9 cellular contexts compared by ENCODE assay signal in the genomic region with DNA sequence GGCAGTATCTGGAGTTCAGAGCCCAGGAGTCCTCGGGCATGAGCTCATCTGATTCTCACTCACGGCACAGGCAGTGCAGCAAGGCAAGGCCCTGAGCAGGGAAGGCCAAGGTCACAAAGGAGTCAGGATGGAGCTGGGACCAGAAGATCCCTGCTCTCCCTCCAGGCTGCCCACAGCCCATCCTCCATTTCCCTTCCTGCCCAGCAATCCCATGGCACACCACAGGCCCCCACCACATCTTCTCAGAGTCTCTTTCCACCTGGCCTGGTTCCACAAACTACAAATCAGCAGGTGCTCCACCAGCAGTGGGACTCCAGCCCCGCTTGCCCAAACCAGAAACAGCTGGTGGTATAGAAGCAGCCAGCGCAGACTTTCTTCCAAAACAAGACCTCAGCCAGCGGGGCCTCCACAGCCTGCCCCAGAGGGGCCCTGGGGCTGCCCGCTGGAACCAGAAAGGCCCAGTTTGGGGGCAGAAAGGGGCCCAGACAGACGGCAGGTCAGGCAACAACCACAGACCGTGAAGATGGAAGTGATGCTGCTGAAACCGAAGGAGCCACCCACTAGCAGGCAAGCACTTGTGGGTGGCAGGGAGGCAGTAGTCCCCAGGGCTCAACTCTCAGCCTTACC. TPM values are rescaled to one million over a fixed set of nuclear protein-coding genes. Genes with fewer than 3 reads are reported as not detected.
A peak's percentile ranks its signal among the peaks of the same experiment; 100 is the strongest.
DNase-seq lines count a peak whose midpoint lies in the region; ATAC-seq, FAIRE-seq and TF ChIP-seq lines count a peak whose summit lies in the region.
"Had no signal": no experiment of that assay in that cellular context is flagged by ENCODE, and none has a peak within 500 bp of the region (broad histone marks: within the 10 kb centered on the region; RNA-seq: fewer than 3 reads in every experiment).

No MANE protein-coding gene starts in this region.

- H3K9ac ChIP-seq in OCI-LY1 (ENCODE audit: low read length) = peak overlapping the region; percentile 48; the same call in 1 of the 2 replicates

- H3K27ac ChIP-seq in OCI-LY1 (ENCODE audit: low read depth, low read length, poor library complexity, severe bottlenecking) (peak overlapping the region; percentile 94), right cardiac atrium (ENCODE audit: low read length) (peak overlapping the region; percentile 9), thoracic aorta (peak overlapping the region; percentile 62 to 70)

- TF ChIP-seq POLR2A in H54 (IDR thresholded peaks at IDR 0.05; ENCODE audit: low read depth, low read length) = no peak

- H3K4me3 ChIP-seq in OCI-LY1 (ENCODE audit: low read depth, low read length, poor library complexity, severe bottlenecking) (peak overlapping the region; percentile 17), right cardiac atrium (ENCODE audit: low read length) (no peak overlapping the region), thoracic aorta (peak overlapping the region; percentile 3)

- ATAC-seq in GM18861 (IDR thresholded peaks at IDR 0.05; ENCODE audit: unreplicated experiment) (peak; percentile 49), GM21786 (IDR thresholded peaks at IDR 0.05; ENCODE audit: unreplicated experiment) (peak; percentile 66), right cardiac atrium (peak; percentile 26 to 47), thoracic aorta (ENCODE audit: insufficient number of reproducible peaks, low FRiP score, low read depth) (no peak)

- TF ChIP-seq CTCF in OCI-LY1 (IDR thresholded peaks at IDR 0.05; ENCODE audit: low read length) (no peak), thoracic aorta (IDR thresholded peaks at IDR 0.05) (no peak)

- intact Hi-C loops in right cardiac atrium (cut with DNase I) = no loop called here

- H3K36me3 ChIP-seq in OCI-LY1 (ENCODE audit: insufficient read depth, low read length) (peaks cover 61% of the 10 kb centered on the region), thoracic aorta (no peaks in the 10 kb centered on the region)

- H4K20me1 ChIP-seq in OCI-LY1 (ENCODE audit: insufficient read depth, low read length) = no peaks in the 10 kb centered on the region

- no peak for FAIRE-seq in H54 (lab: Jason Lieb, UNC)
- no peak for FAIRE-seq in frontal cortex (lab: Jason Lieb, UNC)
- FAIRE-seq: keratinocyte had no signal

- H3F3A ChIP-seq in OCI-LY1 (ENCODE audit: insufficient read depth, low read length) = no peaks in the 10 kb centered on the region

- H3K9me2 ChIP-seq in OCI-LY1 (ENCODE audit: low read depth, low read length) = no peaks in the 10 kb centered on the region

- peaks cover 71% of the 10 kb centered on the region for H3K79me2 ChIP-seq in OCI-LY1 (ENCODE audit: insufficient read depth, low read length)

- peak overlapping the region; percentile 56 for H3K4me2 ChIP-seq in OCI-LY1 (ENCODE audit: low read length)

- WGBS in right cardiac atrium = 44% methylated on average over 9 of the region's 9 CpGs

- DNase-seq in right cardiac atrium (no peak), thoracic aorta (ENCODE audit: low spot score) (no peak), iPS-NIHi11 (ENCODE audit: low spot score) (no peak), H54 (ENCODE audit: insufficient read length, low spot score) (no peak), frontal cortex (ENCODE audit: low spot score in 2 of 2) (no peak)

- H2AFZ ChIP-seq in OCI-LY1 (ENCODE audit: low read length) = no peak overlapping the region

- H3K9me3 ChIP-seq in OCI-LY1 (ENCODE audit: low read length) (no peaks in the 10 kb centered on the region), right cardiac atrium (ENCODE audit: control insufficient read depth, low read length) (no peaks in the 10 kb centered on the region), thoracic aorta (no peaks in the 10 kb centered on the region)

- H3K27me3 ChIP-seq in OCI-LY1 (ENCODE audit: insufficient read depth, low read length) (no peaks in the 10 kb centered on the region), right cardiac atrium (ENCODE audit: control insufficient read depth, insufficient read depth) (no peaks in the 10 kb centered on the region), thoracic aorta (replicated peaks; ENCODE audit: insufficient read depth) (no peaks in the 10 kb centered on the region)

- peaks cover 90% of the 10 kb centered on the region for H3K4me1 ChIP-seq in OCI-LY1 (ENCODE audit: insufficient read depth, low read length, severe bottlenecking)
- peaks cover 52% of the 10 kb centered on the region for H3K4me1 ChIP-seq in right cardiac atrium (ENCODE audit: control insufficient read depth, insufficient read depth, low read length)
- H3K4me1 ChIP-seq in thoracic aorta (ENCODE audit: control insufficient read depth in 1 of 2, low read depth in 2 of 2) = peaks cover 46 to 81% of the 10 kb centered on the region in 2 donors

RNA-seq across cellular contexts. Expression of a gene that starts 12.2 kb away (rescaled TPM):
- total RNA-seq in right cardiac atrium (10 to 100 TPM; 77.0 to 98.2 (median 86.1) TPM), thoracic aorta (100 to 1,000 TPM in 1 of 2 donors, 10 to 100 TPM in 1; 77.4 to 103 TPM), frontal cortex (15.1 TPM)
- polyA plus RNA-seq in right cardiac atrium = 71.5 TPM

RNA-seq across cellular contexts. Expression of a gene that starts 48.3 kb away (rescaled TPM):
- total RNA-seq in right cardiac atrium (1,000 to 10,000 TPM; 1,359 to 2,012 (median 1,429) TPM), thoracic aorta (1,000 to 10,000 TPM; 1,240 to 1,874 TPM), frontal cortex (4.1 TPM)
- polyA plus RNA-seq in right cardiac atrium = 1,982 TPM

Comparison
In these comparisons a context has a peak if more than half of its experiments do, and no peak if none do; other contexts are left out.
1. H3K27ac ChIP-seq: peak in every context shown above with its lines; median percentile 94 in OCI-LY1; 66 in thoracic aorta; 9 in right cardiac atrium.
2. RNA of a gene that starts 48.3 kb away (total RNA-seq): 1,240 to 1,874 TPM in thoracic aorta and 1,359 to 2,012 TPM in right cardiac atrium; 4.1 TPM in frontal cortex (single experiment); every median in the first group is over 100 times any median in the second.